Comparison of ENCODE assay signal across 11 cellular contexts in the genomic region with DNA sequence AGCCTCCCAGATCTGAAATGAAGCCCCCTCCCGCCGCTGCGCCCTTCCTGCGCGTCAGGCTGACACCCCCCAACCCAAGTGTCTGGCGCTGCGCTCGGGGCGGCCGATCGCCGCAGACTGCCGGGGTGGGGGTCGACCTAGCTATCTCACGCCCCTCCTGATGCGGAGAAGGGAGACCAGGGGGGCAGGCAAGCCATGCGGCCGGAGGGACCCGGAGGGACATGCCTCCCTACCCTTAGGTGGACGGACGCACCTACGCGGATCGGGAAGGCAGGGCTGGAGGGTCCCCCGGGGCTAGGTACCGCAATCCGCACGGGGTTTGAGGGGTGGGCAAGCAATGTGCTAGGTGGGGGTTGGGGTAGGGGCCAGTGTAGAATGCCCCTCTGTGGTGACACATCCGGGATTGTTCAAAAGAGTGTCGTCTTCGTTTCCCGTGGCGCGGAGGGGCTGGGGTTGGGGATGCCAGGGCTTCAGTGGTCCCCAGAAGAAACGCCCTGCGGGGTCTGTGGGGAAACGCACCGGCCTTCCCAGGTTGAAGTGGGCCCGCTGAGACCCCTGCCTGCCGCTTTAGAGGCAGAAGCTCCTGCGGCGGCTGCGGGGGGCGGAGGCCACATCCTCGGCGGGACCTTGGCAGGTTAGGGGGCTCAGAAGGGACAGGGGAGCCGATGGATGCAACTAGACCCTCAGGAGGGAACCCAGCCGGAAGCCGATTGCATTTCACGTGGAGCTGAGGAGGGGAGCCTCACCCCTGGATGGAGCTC. TPM values are rescaled to one million over a fixed set of nuclear protein-coding genes. Genes with fewer than 3 reads are reported as not detected.
DNase-seq lines count a peak whose midpoint lies in the region; ATAC-seq and TF ChIP-seq lines count a peak whose summit lies in the region.
"Had no signal": no experiment of that assay in that cellular context is flagged by ENCODE, and none has a peak within 500 bp of the region (broad histone marks: within the 10 kb centered on the region; RNA-seq: fewer than 3 reads in every experiment).

No MANE protein-coding gene starts in this region.

- H3K4me1 ChIP-seq in lower lobe of right lung (no peaks in the 10 kb centered on the region), stomach smooth muscle (ENCODE audit: control insufficient read depth, insufficient read depth, low read length) (peaks cover 28% of the 10 kb centered on the region)

- H3K4me3 ChIP-seq in lower lobe of right lung (peak overlapping the region; percentile 34), stomach smooth muscle (ENCODE audit: low read length in 2 of 2) (peak overlapping the region; percentile 40 to 67)

- peak overlapping the region in 1 of 2 donors; percentile 9 for H3K9ac ChIP-seq in stomach smooth muscle (ENCODE audit: low read length in 2 of 2)

- H3K27me3 Mint-ChIP-seq in effector memory CD8-positive, alpha-beta T cell = peaks cover 42 to 72% of the 10 kb centered on the region in 2 donors

- DNase-seq in HEK293T (ENCODE audit: extremely low spot score) (peak; percentile 21), lower lobe of right lung (no peak), left lobe of liver (ENCODE audit: low spot score) (no peak)
- DNase-seq in effector memory CD8-positive, alpha-beta T cell = no peak
- DNase-seq: activated T-cell treated with anti-CD3 and anti-CD28 coated beads, Interleukin-2, amount 50 U/mL, for 1 hour; CD4-positive, alpha-beta memory T cell had no signal

- H3K9me3 Mint-ChIP-seq in effector memory CD8-positive, alpha-beta T cell = no peaks in the 10 kb centered on the region

- no peak for TF ChIP-seq CTCF in lower lobe of right lung (IDR thresholded peaks at IDR 0.05)

- no peak overlapping the region for H3K27ac Mint-ChIP-seq in effector memory CD8-positive, alpha-beta T cell
- H3K27ac Mint-ChIP-seq: CD4-positive, alpha-beta memory T cell had no signal

- peaks cover 53% of the 10 kb centered on the region for H3K27me3 ChIP-seq in lower lobe of right lung (ENCODE audit: low read depth)
- H3K27me3 ChIP-seq in stomach smooth muscle (ENCODE audit: control insufficient read depth in 1 of 2, insufficient read depth in 2 of 2, low read length in 2 of 2) = peaks cover 36% of the 10 kb centered on the region in 2 donors

- ATAC-seq in lower lobe of right lung = no peak
- ATAC-seq in GM18861 (IDR thresholded peaks at IDR 0.05; ENCODE audit: unreplicated experiment) = no peak
- ATAC-seq in left lobe of liver = no peak
- no peak for ATAC-seq in effector memory CD8-positive, alpha-beta T cell (replicated peaks)
- no peak for ATAC-seq in GM18519 (IDR thresholded peaks at IDR 0.05; ENCODE audit: low FRiP score, unreplicated experiment)

- no peak overlapping the region for H3K4me3 Mint-ChIP-seq in effector memory CD8-positive, alpha-beta T cell
- H3K4me3 Mint-ChIP-seq: CD4-positive, alpha-beta memory T cell had no signal

- CTCF ChIA-PET in HEK293T (lab: Yijun Ruan, JAX) = no interaction called here

- peaks cover 3 to 4% of the 10 kb centered on the region in 2 donors for H3K4me1 Mint-ChIP-seq in effector memory CD8-positive, alpha-beta T cell (ENCODE audit: low read depth in 2 of 2)

- no peaks in the 10 kb centered on the region for H3K36me3 Mint-ChIP-seq in effector memory CD8-positive, alpha-beta T cell (ENCODE audit: insufficient read depth)
- H3K36me3 Mint-ChIP-seq: CD4-positive, alpha-beta memory T cell had no signal

- H3K36me3 ChIP-seq in lower lobe of right lung = no peaks in the 10 kb centered on the region
- H3K36me3 ChIP-seq in stomach smooth muscle (ENCODE audit: control insufficient read depth in 2 of 2, insufficient read depth in 2 of 2, low read length in 2 of 2) = no peaks in the 10 kb centered on the region

- POLR2A ChIA-PET in HEK293T (lab: Yijun Ruan, JAX) = no interaction called here

- H3K27ac ChIP-seq in cingulate gyrus (ENCODE audit: low read depth, low read length) (peak overlapping the region; percentile 60), lower lobe of right lung (no peak overlapping the region), stomach smooth muscle (ENCODE audit: low read length) (no peak overlapping the region)
- H3K27ac ChIP-seq: epithelial cell of prostate had no signal

- intact Hi-C loops in lower lobe of right lung (cut with DNase I) = no loop called here

- H3K9me3 ChIP-seq in lower lobe of right lung = no peaks in the 10 kb centered on the region
- no peaks in the 10 kb centered on the region for H3K9me3 ChIP-seq in stomach smooth muscle (ENCODE audit: control insufficient read depth in 2 of 2, low read length in 2 of 2)

TF ChIP-seq in HEK293T, 16 proteins besides CTCF, POLR2A, EP300 and RAD21:
- TF ChIP-seq HDGF (IDR thresholded peaks at IDR 0.05; ENCODE audit: borderline replicate concordance) (no peak), NFRKB (IDR thresholded peaks at IDR 0.05) (no peak), FOXK2 (IDR thresholded peaks at IDR 0.05) (no peak), ZNF384 (IDR thresholded peaks at IDR 0.05) (no peak), SUZ12 (IDR thresholded peaks at IDR 0.05) (no peak), SP1 (IDR thresholded peaks at IDR 0.05) (no peak), FOXM1 (IDR thresholded peaks at IDR 0.05; ENCODE audit: borderline replicate concordance) (no peak), ARNT (IDR thresholded peaks at IDR 0.05) (no peak), TARDBP (IDR thresholded peaks at IDR 0.05) (no peak), FOXA1 (IDR thresholded peaks at IDR 0.05) (no peak), BHLHE40 (IDR thresholded peaks at IDR 0.05; ENCODE audit: borderline replicate concordance) (no peak), LEF1 (IDR thresholded peaks at IDR 0.05; ENCODE audit: borderline replicate concordance) (no peak), CTBP1 (IDR thresholded peaks at IDR 0.05; ENCODE audit: borderline replicate concordance) (no peak), ELF4 (IDR thresholded peaks at IDR 0.05) (no peak), L3MBTL2 (conservative IDR thresholded peaks at IDR 0.05) (no peak)
- TF ChIP-seq, protein P1, sequence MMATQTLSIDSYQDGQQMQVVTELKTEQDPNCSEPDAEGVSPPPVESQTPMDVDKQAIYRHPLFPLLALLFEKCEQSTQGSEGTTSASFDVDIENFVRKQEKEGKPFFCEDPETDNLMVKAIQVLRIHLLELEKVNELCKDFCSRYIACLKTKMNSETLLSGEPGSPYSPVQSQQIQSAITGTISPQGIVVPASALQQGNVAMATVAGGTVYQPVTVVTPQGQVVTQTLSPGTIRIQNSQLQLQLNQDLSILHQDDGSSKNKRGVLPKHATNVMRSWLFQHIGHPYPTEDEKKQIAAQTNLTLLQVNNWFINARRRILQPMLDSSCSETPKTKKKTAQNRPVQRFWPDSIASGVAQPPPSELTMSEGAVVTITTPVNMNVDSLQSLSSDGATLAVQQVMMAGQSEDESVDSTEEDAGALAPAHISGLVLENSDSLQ (IDR thresholded peaks at IDR 0.05) = no peak

RNA-seq across cellular contexts. Expression of a gene that starts 0.9 kb away (rescaled TPM):
- total RNA-seq in lower lobe of right lung = 2.9 TPM
- 0.65 TPM for total RNA-seq in left lobe of liver
- total RNA-seq: CD4-positive, alpha-beta memory T cell had no signal
